In the genomic region with DNA sequence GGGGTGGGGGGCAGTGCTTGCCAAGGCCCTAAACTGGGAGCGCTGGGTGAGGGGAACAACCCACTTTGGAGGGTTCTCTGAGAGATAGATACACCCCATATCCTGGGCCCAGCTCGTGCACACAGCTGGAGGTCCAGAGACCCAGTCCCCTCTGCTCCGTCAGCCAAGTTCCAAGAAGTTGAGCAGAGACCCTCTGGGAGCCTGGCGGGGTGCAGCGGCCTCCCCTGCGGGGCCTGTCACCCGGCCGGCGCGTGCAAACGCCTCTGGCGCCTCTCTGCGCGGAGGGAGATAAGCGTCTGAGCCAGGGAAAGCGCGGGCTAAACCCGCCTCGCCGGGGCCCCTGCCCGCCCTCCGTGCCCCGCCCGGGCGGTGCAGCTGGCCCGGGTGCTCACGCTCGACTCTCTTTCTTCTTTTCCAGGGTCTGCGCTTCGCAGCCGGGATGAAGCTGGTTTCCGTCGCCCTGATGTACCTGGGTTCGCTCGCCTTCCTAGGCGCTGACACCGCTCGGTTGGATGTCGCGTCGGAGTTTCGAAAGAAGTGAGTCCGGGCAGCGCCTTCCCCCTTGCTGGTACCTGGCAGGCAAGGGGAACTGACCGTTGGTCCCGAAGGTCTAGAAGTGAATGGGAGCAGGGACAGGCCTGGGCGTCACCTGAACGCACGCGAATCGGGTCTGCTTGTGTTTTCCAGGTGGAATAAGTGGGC, we compare ENCODE assay signal across 8 cellular contexts. TPM values are rescaled to one million over a fixed set of nuclear protein-coding genes. Genes with fewer than 3 reads are reported as not detected.
DNase-seq lines count a peak whose midpoint lies in the region; ATAC-seq lines count a peak whose summit lies in the region.

No MANE protein-coding gene starts in this region.

- ATAC-seq in natural killer cell treated with Interleukin-12 subunit alpha and Interleukin-12 subunit beta and Interleukin-15 and Interleukin-18, amount 100 ng/mL, for 72 hours: no peak

- CTCF ChIA-PET in activated CD4-positive, alpha-beta memory T cell treated with anti-CD3 and anti-CD28 coated beads, Interleukin-2, amount 10 ng/mL, durations not matched to agents 7 days and 5 days (lab: Charles Lee): interaction anchor here (0.5 to 4.0 kb wide), 5 partner anchors 9 to 546 kb away, joined by 3 to 28 read pairs (median 11); no protein-coding TSS in a partner anchor

- peaks cover 10% of the 10 kb centered on the region for H3K36me3 Mint-ChIP-seq in activated CD4-positive, alpha-beta memory T cell treated with anti-CD3 and anti-CD28 coated beads, Interleukin-2, amount 10 ng/mL, durations not matched to agents 7 days and 5 days (ENCODE audit: low read depth)
- no peaks in the 10 kb centered on the region for H3K36me3 Mint-ChIP-seq in natural killer cell treated with Interleukin-12 subunit alpha and Interleukin-12 subunit beta and Interleukin-15 and Interleukin-18, amount 100 ng/mL, for 72 hours

- H3K4me1 Mint-ChIP-seq in activated CD4-positive, alpha-beta memory T cell treated with anti-CD3 and anti-CD28 coated beads, Interleukin-2, amount 10 ng/mL, durations not matched to agents 7 days and 5 days: peaks cover 70% of the 10 kb centered on the region
- peaks cover 38 to 44% of the 10 kb centered on the region in 2 donors for H3K4me1 Mint-ChIP-seq in natural killer cell treated with Interleukin-12 subunit alpha and Interleukin-12 subunit beta and Interleukin-15 and Interleukin-18, amount 100 ng/mL, for 72 hours (ENCODE audit: low read depth in 2 of 2)

- H3K27ac Mint-ChIP-seq in activated CD4-positive, alpha-beta memory T cell treated with anti-CD3 and anti-CD28 coated beads, Interleukin-2, amount 10 ng/mL, durations not matched to agents 7 days and 5 days: no peak overlapping the region
- H3K27ac Mint-ChIP-seq in natural killer cell treated with Interleukin-12 subunit alpha and Interleukin-12 subunit beta and Interleukin-15 and Interleukin-18, amount 100 ng/mL, for 72 hours: no peak overlapping the region

- H3K9me3 Mint-ChIP-seq in activated CD4-positive, alpha-beta memory T cell treated with anti-CD3 and anti-CD28 coated beads, Interleukin-2, amount 10 ng/mL, durations not matched to agents 7 days and 5 days: no peaks in the 10 kb centered on the region
- H3K9me3 Mint-ChIP-seq in natural killer cell treated with Interleukin-12 subunit alpha and Interleukin-12 subunit beta and Interleukin-15 and Interleukin-18, amount 100 ng/mL, for 72 hours: no peaks in the 10 kb centered on the region

- POLR2A ChIA-PET in activated CD4-positive, alpha-beta memory T cell treated with anti-CD3 and anti-CD28 coated beads, Interleukin-2, amount 10 ng/mL, durations not matched to agents 7 days and 5 days (lab: Charles Lee): interaction anchor here (1.0 to 3.5 kb wide), 5 partner anchors 10 to 547 kb away, joined by 3 to 14 read pairs (median 3); a partner anchor contains a TSS

- DNase-seq in CD1c-positive myeloid dendritic cell (ENCODE audit: extremely low spot score) (peak; percentile 49), HuH-7.5 (ENCODE audit: low spot score) (peak; percentile 34), fibroblast of peridontal ligament (ENCODE audit: extremely low read depth) (peak; percentile 25), putamen (ENCODE audit: low spot score) (no peak), cortex of kidney (lab: John Stamatoyannopoulos, UW) (no peak)
- peak; percentile 33 for DNase-seq in activated CD4-positive, alpha-beta memory T cell treated with anti-CD3 and anti-CD28 coated beads, Interleukin-2, amount 10 ng/mL, durations not matched to agents 7 days and 5 days
- DNase-seq in natural killer cell treated with Interleukin-12 subunit alpha and Interleukin-12 subunit beta and Interleukin-15 and Interleukin-18, amount 100 ng/mL, for 72 hours (ENCODE audit: low spot score): no peak
- no peak for DNase-seq in NK-92 treated with Interleukin-12 subunit alpha and Interleukin-12 subunit beta, amount 100 ng/mL, for 24 hours (lab: John Stamatoyannopoulos, UW)

- peaks cover 78% of the 10 kb centered on the region for H3K27me3 Mint-ChIP-seq in activated CD4-positive, alpha-beta memory T cell treated with anti-CD3 and anti-CD28 coated beads, Interleukin-2, amount 10 ng/mL, durations not matched to agents 7 days and 5 days
- H3K27me3 Mint-ChIP-seq in natural killer cell treated with Interleukin-12 subunit alpha and Interleukin-12 subunit beta and Interleukin-15 and Interleukin-18, amount 100 ng/mL, for 72 hours: peaks cover 38 to 63% of the 10 kb centered on the region in 2 donors

- peak overlapping the region; percentile 94 for H3K4me3 Mint-ChIP-seq in activated CD4-positive, alpha-beta memory T cell treated with anti-CD3 and anti-CD28 coated beads, Interleukin-2, amount 10 ng/mL, durations not matched to agents 7 days and 5 days
- peak overlapping the region; percentile 98 for H3K4me3 Mint-ChIP-seq in natural killer cell treated with Interleukin-12 subunit alpha and Interleukin-12 subunit beta and Interleukin-15 and Interleukin-18, amount 100 ng/mL, for 72 hours

RNA-seq across cellular contexts. Expression of a gene that starts 0.5 kb away (rescaled TPM):
- 10 to 100 TPM; 12.8 to 14.8 TPM for total RNA-seq in activated CD4-positive, alpha-beta memory T cell treated with anti-CD3 and anti-CD28 coated beads, Interleukin-2, amount 10 ng/mL, durations not matched to agents 7 days and 5 days
- total RNA-seq in natural killer cell treated with Interleukin-12 subunit alpha and Interleukin-12 subunit beta and Interleukin-15 and Interleukin-18, amount 100 ng/mL, for 72 hours: 10 to 100 TPM in 1 of 2 donors, 1 to 10 TPM in 1; 2.3 to 13.0 TPM

RNA-seq across cellular contexts. Expression of a gene that starts 11.4 kb away (rescaled TPM):
- 1 to 10 TPM; 6.4 to 9.0 TPM for total RNA-seq in activated CD4-positive, alpha-beta memory T cell treated with anti-CD3 and anti-CD28 coated beads, Interleukin-2, amount 10 ng/mL, durations not matched to agents 7 days and 5 days
- 10 to 100 TPM; 15.4 to 20.4 TPM for total RNA-seq in natural killer cell treated with Interleukin-12 subunit alpha and Interleukin-12 subunit beta and Interleukin-15 and Interleukin-18, amount 100 ng/mL, for 72 hours

Comparison
In these comparisons a context has a peak if more than half of its experiments do, and no peak if none do; other contexts are left out.
1. DNase-seq: peak in CD1c-positive myeloid dendritic cell (single experiment), HuH-7.5 (single experiment), activated CD4-positive, alpha-beta memory T cell treated with anti-CD3 and anti-CD28 coated beads, Interleukin-2, amount 10 ng/mL, durations not matched to agents 7 days and 5 days (single experiment) and fibroblast of peridontal ligament (single experiment); none in natural killer cell treated with Interleukin-12 subunit alpha and Interleukin-12 subunit beta and Interleukin-15 and Interleukin-18, amount 100 ng/mL, for 72 hours (single experiment), NK-92 treated with Interleukin-12 subunit alpha and Interleukin-12 subunit beta, amount 100 ng/mL, for 24 hours (single experiment), putamen (single experiment) and cortex of kidney (single experiment).